ENCODE assay signal across 9 cellular contexts in the genomic region with DNA sequence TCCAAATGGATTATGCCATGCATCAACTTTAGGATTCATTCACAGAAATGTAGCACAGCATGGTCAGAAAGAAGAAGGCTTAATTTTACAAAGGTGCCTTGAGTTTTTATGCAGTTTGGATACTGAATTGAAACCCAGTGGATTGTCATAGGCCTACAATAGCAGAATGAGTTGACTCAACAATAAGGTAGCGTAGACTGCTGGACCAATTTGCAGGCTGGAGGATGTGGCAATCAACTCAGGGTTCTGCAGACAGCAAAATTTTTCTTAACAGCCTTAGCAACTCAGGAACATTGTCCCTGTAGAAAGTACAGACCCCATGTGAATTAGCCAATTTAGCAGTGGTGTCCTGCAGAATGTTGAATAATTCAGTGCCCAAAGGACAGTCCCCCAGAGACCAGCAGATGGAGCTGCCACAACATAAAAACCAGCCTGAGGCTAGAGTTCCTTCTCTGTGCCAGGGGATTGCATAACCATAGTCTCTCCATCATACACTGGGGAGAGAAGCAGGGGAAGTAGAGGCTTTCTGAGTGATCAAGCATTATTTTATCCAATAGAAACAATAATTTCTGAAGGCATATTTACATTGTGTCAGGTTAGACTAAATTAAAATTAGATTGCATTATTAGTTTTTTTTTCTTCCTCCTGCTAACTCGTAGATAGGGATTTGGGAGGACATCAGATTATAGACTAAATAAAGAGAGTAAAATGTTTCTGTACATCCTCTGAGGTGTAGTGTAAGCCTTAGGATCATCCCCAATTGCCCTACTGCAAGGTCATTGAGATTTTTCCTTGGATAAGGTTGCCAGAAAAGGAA. TPM values are rescaled to one million over a fixed set of nuclear protein-coding genes. Genes with fewer than 3 reads are reported as not detected.
A peak's percentile ranks its signal among the peaks of the same experiment; 100 is the strongest.
DNase-seq lines count a peak whose midpoint lies in the region; ATAC-seq and TF ChIP-seq lines count a peak whose summit lies in the region.
"Had no signal": no experiment of that assay in that cellular context is flagged by ENCODE, and none has a peak within 500 bp of the region (broad histone marks: within the 10 kb centered on the region; RNA-seq: fewer than 3 reads in every experiment).

No MANE protein-coding gene starts in this region.

- H3K4me1 Mint-ChIP-seq in activated CD8-positive, alpha-beta T cell treated with anti-CD3 and anti-CD28 coated beads, Interleukin-2, amount 10 ng/mL, durations not matched to agents 7 days and 5 days (ENCODE audit: low read depth) = peaks cover 6% of the 10 kb centered on the region

- H3K36me3 Mint-ChIP-seq in activated CD8-positive, alpha-beta T cell treated with anti-CD3 and anti-CD28 coated beads, Interleukin-2, amount 10 ng/mL, durations not matched to agents 7 days and 5 days (ENCODE audit: low read depth) = peaks cover 8% of the 10 kb centered on the region
- H3K36me3 Mint-ChIP-seq: IgD-negative memory B cell had no signal

- no peak overlapping the region for H3K27ac Mint-ChIP-seq in activated CD8-positive, alpha-beta T cell treated with anti-CD3 and anti-CD28 coated beads, Interleukin-2, amount 10 ng/mL, durations not matched to agents 7 days and 5 days

- H3K27me3 ChIP-seq in BE2C (no peaks in the 10 kb centered on the region), parathyroid adenoma (ENCODE audit: control insufficient read depth, insufficient read depth, low read length) (no peaks in the 10 kb centered on the region)

- TF ChIP-seq CTCF in BE2C (IDR thresholded peaks at IDR 0.05; ENCODE audit: low read depth, low read length) (peak; percentile 50), GM13977 (IDR thresholded peaks at IDR 0.05; ENCODE audit: extremely low read depth, insufficient read depth, missing control alignments) (peak; percentile 46), parathyroid adenoma (IDR thresholded peaks at IDR 0.05) (peak; percentile 36)

- CTCF ChIA-PET in activated CD8-positive, alpha-beta T cell treated with anti-CD3 and anti-CD28 coated beads, Interleukin-2, amount 10 ng/mL, durations not matched to agents 7 days and 5 days (lab: Charles Lee) = interaction anchor here (0.7 to 3.6 kb wide), 8 partner anchors 34 to 325 kb away, joined by 3 to 36 read pairs (median 12); a partner anchor contains a TSS

- no peak overlapping the region for H3K4me3 ChIP-seq in BE2C (ENCODE audit: low read depth, low read length)
- H3K4me3 ChIP-seq in parathyroid adenoma (ENCODE audit: low read depth, low read length) = no peak overlapping the region

- no peaks in the 10 kb centered on the region for H3K27me3 Mint-ChIP-seq in activated CD8-positive, alpha-beta T cell treated with anti-CD3 and anti-CD28 coated beads, Interleukin-2, amount 10 ng/mL, durations not matched to agents 7 days and 5 days (ENCODE audit: low read depth)
- H3K27me3 Mint-ChIP-seq: IgD-negative memory B cell had no signal

- POLR2A ChIA-PET in activated CD8-positive, alpha-beta T cell treated with anti-CD3 and anti-CD28 coated beads, Interleukin-2, amount 10 ng/mL, durations not matched to agents 7 days and 5 days (lab: Charles Lee) = no interaction called here

- H3K9me3 ChIP-seq in BE2C (no peaks in the 10 kb centered on the region), parathyroid adenoma (ENCODE audit: control insufficient read depth, low read length) (no peaks in the 10 kb centered on the region)

- H3K4me2 ChIP-seq in parathyroid adenoma (ENCODE audit: low read length) = no peak overlapping the region

- H3K9ac ChIP-seq in parathyroid adenoma = no peak overlapping the region

- H3K27ac ChIP-seq in parathyroid adenoma = no peak overlapping the region

- in situ Hi-C loops in GM13977 (cut with MboI; ENCODE audit: low pct_unique_long_range_greater_than_20kb, low sequenced_read_pairs, unreplicated experiment) = no loop called here

- DNase-seq in BE2C (peak; percentile 64), GM13977 (ENCODE audit: low spot score) (no peak), NCI-H2227 treated with DMSO at 0.1 percent for 48 hours (lab: John Stamatoyannopoulos, UW) (peak; percentile 35), glomerular visceral epithelial cell (ENCODE audit: extremely low spot score) (peak; percentile 54), DMS79 (lab: John Stamatoyannopoulos, UW) (no peak)
- peak; percentile 47 for DNase-seq in activated CD8-positive, alpha-beta T cell treated with anti-CD3 and anti-CD28 coated beads, Interleukin-2, amount 10 ng/mL, durations not matched to agents 7 days and 5 days

- H3K36me3 ChIP-seq in BE2C = no peaks in the 10 kb centered on the region
- no peaks in the 10 kb centered on the region for H3K36me3 ChIP-seq in parathyroid adenoma (ENCODE audit: control insufficient read depth, insufficient read depth, low read length)

- peak; percentile 71 for ATAC-seq in activated CD8-positive, alpha-beta T cell treated with anti-CD3 and anti-CD28 coated beads, Interleukin-2, amount 10 ng/mL, durations not matched to agents 7 days and 5 days
- ATAC-seq in HG03095 (IDR thresholded peaks at IDR 0.05; ENCODE audit: unreplicated experiment) = no peak

- H3K9me3 Mint-ChIP-seq in activated CD8-positive, alpha-beta T cell treated with anti-CD3 and anti-CD28 coated beads, Interleukin-2, amount 10 ng/mL, durations not matched to agents 7 days and 5 days (ENCODE audit: insufficient read depth) = no peaks in the 10 kb centered on the region
- H3K9me3 Mint-ChIP-seq: IgD-negative memory B cell had no signal

- H3K4me3 Mint-ChIP-seq in activated CD8-positive, alpha-beta T cell treated with anti-CD3 and anti-CD28 coated beads, Interleukin-2, amount 10 ng/mL, durations not matched to agents 7 days and 5 days = no peak overlapping the region
- H3K4me3 Mint-ChIP-seq: IgD-negative memory B cell had no signal

- no peaks in the 10 kb centered on the region for H3K79me2 ChIP-seq in parathyroid adenoma

- H3K4me1 ChIP-seq in BE2C (no peaks in the 10 kb centered on the region), parathyroid adenoma (no peaks in the 10 kb centered on the region)

- H2AFZ ChIP-seq in parathyroid adenoma = no peak overlapping the region

RNA-seq across cellular contexts. Expression of a gene that starts 20.3 kb away (rescaled TPM):
- polyA plus RNA-seq in BE2C (2012; ENCODE audit: insufficient read depth, insufficient read length, low read depth) = 106 TPM
- total RNA-seq in activated CD8-positive, alpha-beta T cell treated with anti-CD3 and anti-CD28 coated beads, Interleukin-2, amount 10 ng/mL, durations not matched to agents 7 days and 5 days = 10 to 100 TPM; 60.6 to 69.2 TPM

RNA-seq across cellular contexts. Expression of a gene that starts 47.8 kb away (rescaled TPM):
- polyA plus RNA-seq in BE2C (2012; ENCODE audit: insufficient read depth, insufficient read length, low read depth) = 9.6 TPM
- total RNA-seq in activated CD8-positive, alpha-beta T cell treated with anti-CD3 and anti-CD28 coated beads, Interleukin-2, amount 10 ng/mL, durations not matched to agents 7 days and 5 days = under 1 TPM; 0.23 to 0.29 TPM

Comparison
In these comparisons a context has a peak if more than half of its experiments do, and no peak if none do; other contexts are left out.
1. DNase-seq: peak in BE2C (single experiment), NCI-H2227 treated with DMSO at 0.1 percent for 48 hours (single experiment), activated CD8-positive, alpha-beta T cell treated with anti-CD3 and anti-CD28 coated beads, Interleukin-2, amount 10 ng/mL, durations not matched to agents 7 days and 5 days (single experiment) and glomerular visceral epithelial cell (single experiment); none in GM13977 (single experiment) and DMS79 (single experiment).
2. Peak in every context shown above with its lines, with median percentiles within 50 percentile points of each other: CTCF ChIP-seq.